18 cellular contexts compared by ENCODE assay signal in genomic region chr2:8248623-8248957, GRCh38.
DNase-seq lines count a peak whose midpoint lies in the region; ATAC-seq, FAIRE-seq and TF ChIP-seq lines count a peak whose summit lies in the region.
"Had no signal": no experiment of that assay in that cellular context is flagged by ENCODE, and none has a peak within 500 bp of the region (broad histone marks: within the 10 kb centered on the region; RNA-seq: fewer than 3 reads in every experiment).

No MANE protein-coding gene starts in this region.

- TF ChIP-seq EP300 in H1 (IDR thresholded peaks at IDR 0.05; ENCODE audit: borderline replicate concordance in 1 of 2, low read depth in 2 of 2, low read length in 2 of 2) = no peak

- H3K4me3 Mint-ChIP-seq in neural progenitor cell = no peak overlapping the region
- H3K4me3 Mint-ChIP-seq: T-helper 1 cell treated with Interleukin-12 subunit alpha and Interleukin-12 subunit beta and Interleukin-4 antibody, amounts not matched to agents 30 μg/mL and 1 μg/mL, for 36 hours had no signal

- no peak overlapping the region for H3K4me2 ChIP-seq in H1 (ENCODE audit: insufficient read depth in 1 of 2, low read depth in 2 of 2, low read length in 2 of 2)
- H3K4me2 ChIP-seq in neural progenitor cell = no peak overlapping the region
- H3K4me2 ChIP-seq: A549 had no signal

- H3K27me3 Mint-ChIP-seq in neural progenitor cell (ENCODE audit: insufficient read depth, low read depth) = peaks cover 2% of the 10 kb centered on the region

- CTCF ChIA-PET in H1 (lab: Charles Lee; ENCODE audit: partially characterized antibody) = interaction anchor here (1.0 kb wide), 1 partner anchor 289 kb away, joined by 3 read pairs; no protein-coding TSS in a partner anchor
- CTCF ChIA-PET in RWPE1 (lab: Yijun Ruan, JAX) = interaction anchor here (0.6 kb wide), 2 partner anchors 14 to 1045 kb away, joined by 3 to 4 read pairs; no protein-coding TSS in a partner anchor

- TF ChIP-seq POLR2A in H1 (IDR thresholded peaks at IDR 0.05; ENCODE audit: control extremely low read depth in 1 of 2, low read depth in 2 of 2, low read length in 2 of 2) = no peak

- H3K9me3 Mint-ChIP-seq in neural progenitor cell = peaks cover 40% of the 10 kb centered on the region

- no peak overlapping the region for H3K23ac ChIP-seq in H1 (ENCODE audit: insufficient read length)

- peak overlapping the region; percentile 76 for H3K27ac Mint-ChIP-seq in neural progenitor cell
- H3K27ac Mint-ChIP-seq: T-helper 1 cell treated with Interleukin-12 subunit alpha and Interleukin-12 subunit beta and Interleukin-4 antibody, amounts not matched to agents 30 μg/mL and 1 μg/mL, for 36 hours had no signal

- H3K27me3 ChIP-seq in H1 (replicated peaks in 1 of 4; ENCODE audit: control insufficient read depth in 3 of 4, extremely low read depth in 1 of 4, insufficient read depth in 3 of 4, low read length in 3 of 4) (no peaks in the 10 kb centered on the region; a peak in 2 of 7 replicates), neural progenitor cell (no peaks in the 10 kb centered on the region)
- no peaks in the 10 kb centered on the region for H3K27me3 ChIP-seq in effector memory CD4-positive, alpha-beta T cell (replicated peaks; ENCODE audit: control insufficient read depth, insufficient read depth, low read length, poor library complexity, severe bottlenecking)

- H3K27ac ChIP-seq in H1 (ENCODE audit: low read depth, low read length) (no peak overlapping the region), neural progenitor cell (no peak overlapping the region), RWPE1 (no peak overlapping the region)
- no peak overlapping the region for H3K27ac ChIP-seq in effector memory CD4-positive, alpha-beta T cell (ENCODE audit: insufficient read depth, low read length, poor library complexity, severe bottlenecking)
- H3K27ac ChIP-seq: A549, HL-60 had no signal

- POLR2A ChIA-PET in H1 (lab: Charles Lee; ENCODE audit: partially characterized antibody) = no interaction called here
- POLR2A ChIA-PET in RWPE1 (lab: Yijun Ruan, JAX; ENCODE audit: low non-redundant PET) = no interaction called here

- no peak for TF ChIP-seq RAD21 in H1 (IDR thresholded peaks at IDR 0.05 in 1 of 2, conservative IDR thresholded peaks at IDR 0.05 in 1 of 2; ENCODE audit: low read depth in 2 of 2, low read length in 2 of 2)

- H3K4ac ChIP-seq in H1 (replicated peaks; ENCODE audit: insufficient read length, low read depth, low read length) = no peak overlapping the region

- no peak overlapping the region for H2BK12ac ChIP-seq in H1 (ENCODE audit: low read depth, low read length)

- H3K18ac ChIP-seq in H1 (ENCODE audit: extremely low read depth, low read length) = no peak overlapping the region

- FAIRE-seq in H1 (lab: Jason Lieb, UNC) = no peak
- FAIRE-seq: A549 had no signal

- H2BK15ac ChIP-seq in H1 (ENCODE audit: low read length) = no peak overlapping the region

- H2BK120ac ChIP-seq in H1 (replicated peaks; ENCODE audit: low read depth, low read length) = no peak overlapping the region

- WGBS in H1 (ENCODE audit: extremely low coverage in 1 of 2, insufficient coverage in 1 of 2, insufficient read length in 1 of 2, insufficient replicate concordance in 2 of 2, low coverage in 1 of 2, low lambda C conversion rate in 2 of 2, missing lambda C conversion rate in 1 of 2), 2 experiments = 89% methylated on average over 2 of the region's 2 CpGs; no CpG with 5 or more reads in 1 of the 2 experiments

- H2AK5ac ChIP-seq in H1 (ENCODE audit: low read depth, low read length) = 0 out of 2 replicates have a peak overlapping the region, but pooled peaks have one; percentile 34

- peaks cover 5% of the 10 kb centered on the region for H3F3A ChIP-seq in neural progenitor cell (ENCODE audit: low read depth)

- no peak overlapping the region for H4K5ac ChIP-seq in H1 (ENCODE audit: insufficient read length, low read depth, low read length)

- peak; percentile 39 for ATAC-seq in HG03565 (IDR thresholded peaks at IDR 0.05; ENCODE audit: unreplicated experiment)
- ATAC-seq: A549 had no signal

- no peak overlapping the region for H4K91ac ChIP-seq in H1 (replicated peaks; ENCODE audit: insufficient read length, low read length)

- peaks cover 5% of the 10 kb centered on the region for H3K4me1 Mint-ChIP-seq in neural progenitor cell

- H3K4me1 ChIP-seq in H1 (replicated peaks in 1 of 4; ENCODE audit: control insufficient read depth in 3 of 4, insufficient read depth in 4 of 4, low read length in 3 of 4) = 0 out of 7 replicates have a peak, but pooled peaks cover 0 to 3% (median 0%) of the 10 kb centered on the region in 4 experiments
- H3K4me1 ChIP-seq in neural progenitor cell = peaks cover 11% of the 10 kb centered on the region
- H3K4me1 ChIP-seq in effector memory CD4-positive, alpha-beta T cell (ENCODE audit: control insufficient read depth, insufficient read depth, low read length, poor library complexity, severe bottlenecking) = no peaks in the 10 kb centered on the region
- H3K4me1 ChIP-seq: A549 had no signal

- H3K36me3 ChIP-seq in H1 (ENCODE audit: control insufficient read depth in 2 of 4, insufficient read depth in 4 of 4, low read length in 3 of 4) = no peaks in the 10 kb centered on the region
- H3K36me3 ChIP-seq in neural progenitor cell = no peaks in the 10 kb centered on the region
- H3K36me3 ChIP-seq in effector memory CD4-positive, alpha-beta T cell (ENCODE audit: control insufficient read depth, insufficient read depth, low read length) = no peaks in the 10 kb centered on the region

- H3K4me3 ChIP-seq in AG10803 (ENCODE audit: low read length) = no peak overlapping the region
- H3K4me3 ChIP-seq in H1 (ENCODE audit: extremely low read depth in 1 of 4, insufficient read depth in 2 of 4, low read depth in 3 of 4, low read length in 4 of 4) = no peak overlapping the region
- H3K4me3 ChIP-seq in neural progenitor cell = no peak overlapping the region
- H3K4me3 ChIP-seq in effector memory CD4-positive, alpha-beta T cell (ENCODE audit: insufficient read depth, low read depth, low read length, poor library complexity, severe bottlenecking) = no peak overlapping the region
- H3K4me3 ChIP-seq: A549 had no signal

- no peak overlapping the region for H2BK5ac ChIP-seq in H1 (ENCODE audit: low read depth, low read length)

- H3K79me1 ChIP-seq in H1 (ENCODE audit: low read depth, low read length) = no peaks in the 10 kb centered on the region

- no peaks in the 10 kb centered on the region for H4K20me1 ChIP-seq in H1 (replicated peaks in 1 of 2; ENCODE audit: control insufficient read depth in 1 of 2, insufficient read depth in 2 of 2, low read length in 2 of 2)
- no peaks in the 10 kb centered on the region for H4K20me1 ChIP-seq in neural progenitor cell (ENCODE audit: low read depth)

- TF ChIP-seq CTCF in AG10803 (conservative IDR thresholded peaks at IDR 0.05; ENCODE audit: low read length) (no peak), H1 (IDR thresholded peaks at IDR 0.05; ENCODE audit: control extremely low read depth in 1 of 3, insufficient read depth in 1 of 3, low read depth in 1 of 3, low read length in 3 of 3) (no peak), neural progenitor cell (IDR thresholded peaks at IDR 0.05) (no peak), RWPE1 (conservative IDR thresholded peaks at IDR 0.05; ENCODE audit: low read depth) (no peak)

- H3K9ac ChIP-seq in H1 (replicated peaks in 1 of 4; ENCODE audit: extremely low read depth in 1 of 4, low read depth in 3 of 4, low read length in 3 of 4) = no peak overlapping the region
- H3K9ac ChIP-seq in neural progenitor cell = no peak overlapping the region

- no peak overlapping the region for H4K8ac ChIP-seq in H1 (ENCODE audit: extremely low read depth, insufficient read depth, low read length)

- H3K56ac ChIP-seq in H1 (replicated peaks; ENCODE audit: insufficient read length, low read depth, low read length) = no peak overlapping the region

- no peaks in the 10 kb centered on the region for H3K23me2 ChIP-seq in H1 (ENCODE audit: low read depth, low read length)

- H3K9me3 ChIP-seq in H1 (ENCODE audit: insufficient read depth in 2 of 2, low read depth in 1 of 2, low read length in 1 of 2) = peaks cover 7 to 25% of the 10 kb centered on the region in 2 experiments
- H3K9me3 ChIP-seq in neural progenitor cell (ENCODE audit: low read depth) = peaks cover 8% of the 10 kb centered on the region
- no peaks in the 10 kb centered on the region for H3K9me3 ChIP-seq in effector memory CD4-positive, alpha-beta T cell (ENCODE audit: control insufficient read depth, low read length)

- peaks cover 2% of the 10 kb centered on the region for H3K36me3 Mint-ChIP-seq in neural progenitor cell

- no peaks in the 10 kb centered on the region for H3K79me2 ChIP-seq in H1 (ENCODE audit: control insufficient read depth in 1 of 2, insufficient read depth in 2 of 2, low read length in 2 of 2)
- no peaks in the 10 kb centered on the region for H3K79me2 ChIP-seq in neural progenitor cell (ENCODE audit: low read depth)

- DNase-seq in AG10803 (ENCODE audit: low read depth) (peak; percentile 14), H1 (ENCODE audit: low read depth in 1 of 2, low spot score in 2 of 2) (no peak), neural progenitor cell (ENCODE audit: low spot score) (no peak), DMS79 treated with DMSO at 0.1 percent for 48 hours (lab: John Stamatoyannopoulos, UW) (no peak), RWPE1 (ENCODE audit: low spot score) (no peak), NCI-H748 treated with DMSO at 0.1 percent for 48 hours (lab: John Stamatoyannopoulos, UW) (no peak)
- DNase-seq in effector memory CD4-positive, alpha-beta T cell = no peak
- DNase-seq: activated effector memory CD4-positive, alpha-beta T cell treated with Interleukin-2 at 50 U/mL for 16 hours; DMS153; KBM-7; kidney glomerular epithelial cell; NCI-H1092; RPMI8226; stimulated activated naive CD4-positive, alpha-beta T cell had no signal

- H3K14ac ChIP-seq in H1 (ENCODE audit: insufficient read length) = no peak overlapping the region

- H2BK20ac ChIP-seq in H1 (ENCODE audit: low read length) = no peak overlapping the region

- H2AFZ ChIP-seq in H1 (ENCODE audit: low read length) = no peak overlapping the region
- H2AFZ ChIP-seq in neural progenitor cell (replicated peaks) = no peak overlapping the region

TF ChIP-seq in H1, 55 proteins besides CTCF, POLR2A, EP300 and RAD21 (continues in another document):
- no peak for TF ChIP-seq RXRA (IDR thresholded peaks at IDR 0.05; ENCODE audit: insufficient read depth, low read depth, low read length)
- no peak for TF ChIP-seq SIRT6 (IDR thresholded peaks at IDR 0.05; ENCODE audit: low read length)
- TF ChIP-seq, protein P1, sequence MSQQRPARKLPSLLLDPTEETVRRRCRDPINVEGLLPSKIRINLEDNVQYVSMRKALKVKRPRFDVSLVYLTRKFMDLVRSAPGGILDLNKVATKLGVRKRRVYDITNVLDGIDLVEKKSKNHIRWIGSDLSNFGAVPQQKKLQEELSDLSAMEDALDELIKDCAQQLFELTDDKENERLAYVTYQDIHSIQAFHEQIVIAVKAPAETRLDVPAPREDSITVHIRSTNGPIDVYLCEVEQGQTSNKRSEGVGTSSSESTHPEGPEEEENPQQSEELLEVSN (IDR thresholded peaks at IDR 0.05) = no peak
- no peak for TF ChIP-seq ATF3 (IDR thresholded peaks at IDR 0.05; ENCODE audit: insufficient read depth, low read depth, low read length)
